Comparison of ENCODE assay signal across 30 cellular contexts in the genomic region with DNA sequence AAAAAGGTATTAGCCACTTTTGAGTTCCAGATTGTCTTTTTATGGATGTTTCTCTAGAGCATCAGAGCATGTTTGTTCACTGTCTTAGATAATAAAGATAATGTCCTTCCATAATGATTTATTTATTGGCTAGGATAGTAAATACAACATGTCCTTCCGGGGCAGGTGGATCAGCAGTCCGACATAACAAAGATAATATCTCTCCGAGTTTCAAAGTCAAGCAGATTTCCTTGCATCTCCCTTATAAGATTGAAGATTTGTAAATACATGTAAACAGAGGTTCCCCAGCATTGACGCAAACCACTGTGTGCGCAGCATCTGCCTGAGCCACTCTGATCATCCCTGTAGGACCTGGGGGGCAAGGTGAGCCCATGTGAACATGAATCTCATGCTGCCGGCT. TPM values are rescaled to one million over a fixed set of nuclear protein-coding genes. Genes with fewer than 3 reads are reported as not detected.
"Had no signal": no experiment of that assay in that cellular context is flagged by ENCODE, and none has a peak within 500 bp of the region (broad histone marks: within the 10 kb centered on the region; RNA-seq: fewer than 3 reads in every experiment).

No MANE protein-coding gene starts in this region.

- H3K9me3 ChIP-seq: gastrocnemius medialis had no signal

- H3K36me3 ChIP-seq: brain microvascular endothelial cell, esophagus muscularis mucosa, gastrocnemius medialis, heart left ventricle had no signal

- H3K4me3 ChIP-seq: coronary artery, dorsolateral prefrontal cortex, esophagus muscularis mucosa, gastrocnemius medialis, heart left ventricle had no signal

- H3K27ac ChIP-seq: brain microvascular endothelial cell, coronary artery, dorsolateral prefrontal cortex, esophagus muscularis mucosa, foreskin keratinocyte, gastrocnemius medialis, heart left ventricle had no signal

- H3K4me1 ChIP-seq: esophagus muscularis mucosa, gastrocnemius medialis, heart left ventricle had no signal

- H3K27me3 ChIP-seq: brain microvascular endothelial cell had no signal

- DNase-seq: activated CD4-positive, alpha-beta memory T cell treated with anti-CD3 and anti-CD28 coated beads, Interleukin-2, amount 10 ng/mL, durations not matched to agents 7 days and 5 days; activated CD4-positive, alpha-beta T cell treated with anti-CD3 and anti-CD28 coated beads for 1 hour; activated CD4-positive, alpha-beta T cell treated with anti-CD3 and anti-CD28 coated beads for 4 hours; activated CD4-positive, alpha-beta T cell treated with anti-CD3 and anti-CD28 coated beads, Interleukin-2, amount 10 ng/mL, durations not matched to agents 7 days and 5 days; activated CD4-positive, alpha-beta T cell treated with anti-CD3 and anti-CD28 coated beads, Interleukin-2, amount 50 U/mL, for 4 hours; activated effector memory CD4-positive, alpha-beta T cell treated with Interleukin-2 at 50 U/mL for 16 hours; activated gamma-delta T cell treated with Interleukin-2 at 50 U/mL for 16 hours; activated naive CD4-positive, alpha-beta T cell treated with anti-CD3 and anti-CD28 coated beads, Interleukin-2, amount 50 U/mL, for 16 hours; activated naive CD4-positive, alpha-beta T cell treated with Interleukin-2 at 50 U/mL for 16 hours; activated T-cell treated with anti-CD3 and anti-CD28 coated beads, Interleukin-2, amount 50 U/mL, for 4 hours; amniotic stem cell; anterior cingulate cortex; brain microvascular endothelial cell; effector memory CD8-positive, alpha-beta T cell; erythroblast; foreskin keratinocyte; gastrocnemius medialis; glutamatergic neuron; heart left ventricle; T-helper 2 cell had no signal

RNA-seq across cellular contexts. Expression of a gene that starts 8.8 kb away (rescaled TPM):
- total RNA-seq: activated CD4-positive, alpha-beta memory T cell treated with anti-CD3 and anti-CD28 coated beads, Interleukin-2, amount 10 ng/mL, durations not matched to agents 7 days and 5 days; activated CD4-positive, alpha-beta T cell treated with anti-CD3 and anti-CD28 coated beads, Interleukin-2, amount 10 ng/mL, durations not matched to agents 7 days and 5 days; activated T-cell treated with anti-CD3 and anti-CD28 coated beads, Interleukin-2, amount 50 U/mL, for 4 hours; activated T-helper 17 cell treated with anti-CD3 and anti-CD28 coated beads, Interleukin-2, amount 50 U/mL, for 72 hours; astrocyte; bronchial epithelial cell; cardiac septum; cerebellum; dorsolateral prefrontal cortex; esophagus muscularis mucosa; foreskin keratinocyte; gastrocnemius medialis; heart left ventricle; T-helper 1 cell treated with Interleukin-12 subunit alpha and Interleukin-12 subunit beta and Interleukin-4 antibody, amounts not matched to agents 30 ng/mL and 1 ng/mL, for 36 hours; WTC11 had no signal

RNA-seq across cellular contexts. Expression of a gene that starts 12.6 kb away (rescaled TPM):
- total RNA-seq: activated CD4-positive, alpha-beta memory T cell treated with anti-CD3 and anti-CD28 coated beads, Interleukin-2, amount 10 ng/mL, durations not matched to agents 7 days and 5 days; activated CD4-positive, alpha-beta T cell treated with anti-CD3 and anti-CD28 coated beads, Interleukin-2, amount 10 ng/mL, durations not matched to agents 7 days and 5 days; activated T-cell treated with anti-CD3 and anti-CD28 coated beads, Interleukin-2, amount 50 U/mL, for 4 hours; activated T-helper 17 cell treated with anti-CD3 and anti-CD28 coated beads, Interleukin-2, amount 50 U/mL, for 72 hours; astrocyte; bronchial epithelial cell; cardiac septum; cerebellum; esophagus muscularis mucosa; foreskin keratinocyte; gastrocnemius medialis; heart left ventricle; T-helper 1 cell treated with Interleukin-12 subunit alpha and Interleukin-12 subunit beta and Interleukin-4 antibody, amounts not matched to agents 30 ng/mL and 1 ng/mL, for 36 hours had no signal

RNA-seq across cellular contexts. Expression of a gene that starts 18.5 kb away (rescaled TPM):
- total RNA-seq: astrocyte, bronchial epithelial cell, cardiac septum, cerebellum, esophagus muscularis mucosa had no signal

RNA-seq across cellular contexts. Expression of a gene that starts 31.1 kb away (rescaled TPM):
- total RNA-seq: activated CD4-positive, alpha-beta T cell treated with anti-CD3 and anti-CD28 coated beads, Interleukin-2, amount 10 ng/mL, durations not matched to agents 7 days and 5 days; activated T-cell treated with anti-CD3 and anti-CD28 coated beads, Interleukin-2, amount 50 U/mL, for 4 hours; astrocyte; cardiac septum; esophagus muscularis mucosa; foreskin keratinocyte; gastrocnemius medialis; heart left ventricle; T-helper 1 cell treated with Interleukin-12 subunit alpha and Interleukin-12 subunit beta and Interleukin-4 antibody, amounts not matched to agents 30 ng/mL and 1 ng/mL, for 36 hours; WTC11 had no signal

RNA-seq across cellular contexts. Expression of a gene that starts 51.9 kb away (rescaled TPM):
- total RNA-seq: activated CD4-positive, alpha-beta memory T cell treated with anti-CD3 and anti-CD28 coated beads, Interleukin-2, amount 10 ng/mL, durations not matched to agents 7 days and 5 days; activated CD4-positive, alpha-beta T cell treated with anti-CD3 and anti-CD28 coated beads, Interleukin-2, amount 10 ng/mL, durations not matched to agents 7 days and 5 days; activated T-cell treated with anti-CD3 and anti-CD28 coated beads, Interleukin-2, amount 50 U/mL, for 4 hours; activated T-helper 17 cell treated with anti-CD3 and anti-CD28 coated beads, Interleukin-2, amount 50 U/mL, for 72 hours; astrocyte; bronchial epithelial cell; cardiac septum; cerebellum; dorsolateral prefrontal cortex; esophagus muscularis mucosa; foreskin keratinocyte; gastrocnemius medialis; heart left ventricle; T-helper 1 cell treated with Interleukin-12 subunit alpha and Interleukin-12 subunit beta and Interleukin-4 antibody, amounts not matched to agents 30 ng/mL and 1 ng/mL, for 36 hours; WTC11 had no signal
